21 cellular contexts compared by ENCODE assay signal in the genomic region with DNA sequence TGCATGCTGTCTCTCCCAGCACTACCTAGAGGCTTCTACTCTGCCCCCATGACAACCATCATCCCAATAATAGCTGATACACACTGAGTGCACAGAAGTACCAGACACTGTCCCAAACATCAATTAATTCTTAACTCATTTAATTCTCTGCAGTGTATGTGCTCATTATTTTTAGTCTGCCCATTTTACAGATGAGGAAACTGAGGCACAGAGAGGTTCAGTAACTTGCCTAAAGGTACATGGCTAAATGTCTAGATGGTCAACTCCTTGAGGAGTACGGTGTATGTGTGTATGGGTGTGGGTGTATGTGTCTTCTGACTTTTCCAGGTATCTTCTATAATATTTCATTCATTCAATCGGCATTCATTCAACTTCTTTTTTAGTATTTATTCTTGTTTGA.
DNase-seq lines count a peak whose midpoint lies in the region; ATAC-seq, FAIRE-seq and TF ChIP-seq lines count a peak whose summit lies in the region.
"Had no signal": no experiment of that assay in that cellular context is flagged by ENCODE, and none has a peak within 500 bp of the region (broad histone marks: within the 10 kb centered on the region; RNA-seq: fewer than 3 reads in every experiment).

No MANE protein-coding gene starts in this region.

- ATAC-seq in HepG2 (no peak), right lobe of liver (no peak), K562 (no peak)
- ATAC-seq: CD8-positive, alpha-beta T cell had no signal

- H4K8ac ChIP-seq in mesenchymal stem cell (ENCODE audit: low read length), result no peak overlapping the region

- H3K27ac ChIP-seq in HepG2 (ENCODE audit: extremely low read length, insufficient read depth, low read length) (no peak overlapping the region), right lobe of liver (no peak overlapping the region), K562 (ENCODE audit: extremely low read depth, low read depth, low read length) (no peak overlapping the region), mesenchymal stem cell (ENCODE audit: low read length, poor library complexity, severe bottlenecking) (no peak overlapping the region), esophagus muscularis mucosa (replicated peaks in 1 of 4) (no peak overlapping the region)
- H3K27ac ChIP-seq: 22Rv1, BLaER1, C4-2B had no signal

- intact Hi-C loops in HepG2 (cut with micrococcal nuclease; ENCODE audit: unreplicated experiment), result no loop called here
- intact Hi-C loops in right lobe of liver (cut with DNase I), result no loop called here
- intact Hi-C loops in K562 (cut with micrococcal nuclease), result no loop called here
- intact Hi-C loops in esophagus muscularis mucosa (cut with DNase I), result no loop called here

- in situ Hi-C loops in HepG2 (cut with HindIII; ENCODE audit: extremely low pct_ligation_motif_present, low pct_unique_long_range_greater_than_20kb) (loop anchor here (25.0 kb wide), 2 partner anchors 766 to 1066 kb away; no protein-coding TSS in a partner anchor), K562 (cut with MboI) (no loop called here)

- POLR2A ChIA-PET in HepG2 (lab: Yijun Ruan, JAX) (interaction anchor here (1.8 kb wide), 1 partner anchor 408 kb away, joined by 5 read pairs; a partner anchor contains a TSS), K562 (lab: Yijun Ruan, JAX) (no interaction called here)

- peaks cover 60% of the 10 kb centered on the region for H3K4me1 ChIP-seq in HepG2 (ENCODE audit: insufficient read depth, low read length)
- H3K4me1 ChIP-seq in right lobe of liver, result no peaks in the 10 kb centered on the region
- H3K4me1 ChIP-seq in K562 (replicated peaks in 1 of 2; ENCODE audit: control insufficient read depth in 2 of 2, insufficient read depth in 2 of 2, low read length in 2 of 2), result no peaks in the 10 kb centered on the region
- peaks cover 9% of the 10 kb centered on the region for H3K4me1 ChIP-seq in mesenchymal stem cell (ENCODE audit: control insufficient read depth, insufficient read depth, low read depth, low read length)
- no peaks in the 10 kb centered on the region for H3K4me1 ChIP-seq in esophagus muscularis mucosa

- H4K20me1 ChIP-seq in HepG2 (ENCODE audit: insufficient read depth, low read length), result no peaks in the 10 kb centered on the region; the same call in 1 of the 2 replicates
- no peaks in the 10 kb centered on the region for H4K20me1 ChIP-seq in K562 (replicated peaks; ENCODE audit: control insufficient read depth, insufficient read depth, low read length)
- H4K20me1 ChIP-seq: BLaER1 had no signal

- H3K4me2 ChIP-seq in HepG2 (ENCODE audit: low read depth, low read length), result no peak overlapping the region
- no peak overlapping the region for H3K4me2 ChIP-seq in K562 (ENCODE audit: insufficient read depth, low read length)
- no peak overlapping the region for H3K4me2 ChIP-seq in mesenchymal stem cell (ENCODE audit: low read length, poor library complexity, severe bottlenecking)
- H3K4me2 ChIP-seq: BLaER1, GM23338 had no signal

- no peak overlapping the region for H3K18ac ChIP-seq in mesenchymal stem cell (ENCODE audit: low read depth in 1 of 2, low read length in 2 of 2)

- TF ChIP-seq POLR2A in HepG2 (IDR thresholded peaks at IDR 0.05; ENCODE audit: insufficient read depth in 1 of 2, low read depth in 2 of 2, low read length in 2 of 2) (no peak), right lobe of liver (IDR thresholded peaks at IDR 0.05) (no peak), K562 (conservative IDR thresholded peaks at IDR 0.05) (no peak), esophagus muscularis mucosa (IDR thresholded peaks at IDR 0.05; ENCODE audit: low read depth) (no peak)

- H3K23ac ChIP-seq in mesenchymal stem cell (ENCODE audit: low read length in 2 of 2), result no peak overlapping the region

- H2AK5ac ChIP-seq in mesenchymal stem cell (ENCODE audit: low read length, severe bottlenecking), result no peak overlapping the region

- no peak for TF ChIP-seq CTCF in HepG2 (CRISPR knock-in tag; IDR thresholded peaks at IDR 0.05)
- TF ChIP-seq CTCF in right lobe of liver (IDR thresholded peaks at IDR 0.05), result no peak
- no peak for TF ChIP-seq CTCF in K562 (IDR thresholded peaks at IDR 0.05 in 2 of 3, conservative IDR thresholded peaks at IDR 0.05 in 1 of 3; ENCODE audit: insufficient read depth in 2 of 3, low read depth in 1 of 3, low read length in 3 of 3)
- TF ChIP-seq CTCF in esophagus muscularis mucosa (IDR thresholded peaks at IDR 0.05), result no peak

- no peak for TF ChIP-seq RAD21 in HepG2 (CRISPR knock-in tag; IDR thresholded peaks at IDR 0.05)
- TF ChIP-seq RAD21 in K562 (CRISPR knock-in tag; conservative IDR thresholded peaks at IDR 0.05 in 1 of 2, IDR thresholded peaks at IDR 0.05 in 1 of 2), result no peak

- H2AFZ ChIP-seq in HepG2 (ENCODE audit: low read length) (no peak overlapping the region), K562 (ENCODE audit: low read depth, low read length) (no peak overlapping the region), mesenchymal stem cell (ENCODE audit: low read depth, low read length) (no peak overlapping the region)
- H2AFZ ChIP-seq: GM23338 had no signal

- DNase-seq in HepG2 (ENCODE audit: low spot score), result no peak
- DNase-seq in right lobe of liver, result no peak
- no peak for DNase-seq in K562 (ENCODE audit: extremely low read depth in 1 of 4, low spot score in 3 of 4)
- no peak for DNase-seq in mesenchymal stem cell
- no peak for DNase-seq in urothelium cell line (ENCODE audit: low spot score)
- DNase-seq in NCI-H345 (lab: John Stamatoyannopoulos, UW), result no peak
- DNase-seq in cortex of kidney (lab: John Stamatoyannopoulos, UW), result no peak
- DNase-seq in esophagus muscularis mucosa (ENCODE audit: extremely low spot score), result no peak
- DNase-seq: CD4-positive, CD25-positive, alpha-beta regulatory T cell; CD8-positive, alpha-beta T cell; DMS 273 treated with DMSO at 0.1 percent for 48 hours; EL; GDM1; H9 had no signal

- H3K4me3 ChIP-seq in HepG2 (replicated peaks in 1 of 3; ENCODE audit: insufficient read depth in 1 of 3, low read depth in 2 of 3, low read length in 3 of 3) (no peak overlapping the region), right lobe of liver (no peak overlapping the region), K562 (no peak overlapping the region), mesenchymal stem cell (ENCODE audit: insufficient read depth in 1 of 2, low read depth in 1 of 2, low read length in 2 of 2) (no peak overlapping the region), esophagus muscularis mucosa (no peak overlapping the region)
- H3K4me3 ChIP-seq: BLaER1, GM23338 had no signal

- H3K36me3 ChIP-seq in HepG2 (replicated peaks in 1 of 2; ENCODE audit: control insufficient read depth in 1 of 2, insufficient read depth in 2 of 2, low read length in 2 of 2), result no peaks in the 10 kb centered on the region
- no peaks in the 10 kb centered on the region for H3K36me3 ChIP-seq in right lobe of liver
- no peaks in the 10 kb centered on the region for H3K36me3 ChIP-seq in K562 (ENCODE audit: control insufficient read depth, insufficient read depth, low read length)
- H3K36me3 ChIP-seq in mesenchymal stem cell (ENCODE audit: control insufficient read depth in 1 of 2, insufficient read depth in 2 of 2, low read depth in 1 of 2, low read length in 2 of 2), result no peaks in the 10 kb centered on the region
- H3K36me3 ChIP-seq in esophagus muscularis mucosa, result no peaks in the 10 kb centered on the region
- H3K36me3 ChIP-seq: BLaER1 had no signal

- TF ChIP-seq EP300 in HepG2 (IDR thresholded peaks at IDR 0.05; ENCODE audit: low read depth in 2 of 2, low read length in 2 of 2) (no peak), HepG2 (CRISPR knock-in tag; IDR thresholded peaks at IDR 0.05; ENCODE audit: borderline replicate concordance) (no peak), K562 (IDR thresholded peaks at IDR 0.05; ENCODE audit: low read length) (no peak), esophagus muscularis mucosa (IDR thresholded peaks at IDR 0.05) (no peak)

- H3K9me3 ChIP-seq in HepG2 (ENCODE audit: low read length) (no peaks in the 10 kb centered on the region), right lobe of liver (no peaks in the 10 kb centered on the region), K562 (replicated peaks; ENCODE audit: control insufficient read depth, insufficient read depth, low read depth, low read length) (no peaks in the 10 kb centered on the region), mesenchymal stem cell (ENCODE audit: control insufficient read depth, low read length) (no peaks in the 10 kb centered on the region), esophagus muscularis mucosa (peaks cover 0 to 1% (median 0%) of the 10 kb centered on the region in 4 donors)
- H3K9me3 ChIP-seq: BLaER1 had no signal

- no peaks in the 10 kb centered on the region for H3K9me1 ChIP-seq in K562 (ENCODE audit: control insufficient read depth, insufficient read depth, low read length)

- no peak for FAIRE-seq in HepG2 (lab: Jason Lieb, UNC)
- no peak for FAIRE-seq in K562 (lab: Jason Lieb, UNC)
- FAIRE-seq in urothelium cell line (lab: Jason Lieb, UNC), result peak; percentile 40
- FAIRE-seq: A204.1, D721Med, GM12891 had no signal

- peak overlapping the region in 1 of 2 experiments; percentile 72 for H3K14ac ChIP-seq in mesenchymal stem cell (ENCODE audit: low read length in 2 of 2)

- H3K27me3 ChIP-seq in HepG2 (ENCODE audit: control insufficient read depth in 1 of 2, insufficient read depth in 2 of 2, low read length in 2 of 2) (no peaks in the 10 kb centered on the region), right lobe of liver (no peaks in the 10 kb centered on the region), K562 (ENCODE audit: control insufficient read depth in 2 of 2, insufficient read depth in 2 of 2, low read length in 2 of 2) (no peaks in the 10 kb centered on the region; a peak in 1 of 5 replicates), mesenchymal stem cell (ENCODE audit: control insufficient read depth in 1 of 2, insufficient read depth in 1 of 2, low read length in 2 of 2) (no peaks in the 10 kb centered on the region), esophagus muscularis mucosa (no peaks in the 10 kb centered on the region)
- H3K27me3 ChIP-seq: BLaER1 had no signal

- no peak overlapping the region for H2BK12ac ChIP-seq in mesenchymal stem cell (ENCODE audit: low read length in 2 of 2)

- H2BK120ac ChIP-seq in mesenchymal stem cell (ENCODE audit: low read depth, low read length), result no peak overlapping the region

- H3K79me1 ChIP-seq in mesenchymal stem cell (replicated peaks; ENCODE audit: low read length, poor library complexity, severe bottlenecking), result peaks cover 21% of the 10 kb centered on the region

- no peak overlapping the region for H2BK5ac ChIP-seq in mesenchymal stem cell (ENCODE audit: low read depth, low read length, poor library complexity, severe bottlenecking)

- BruUV-seq in HepG2 (replicated peaks; lab: Mats Ljungman, UMichigan) (no TSS peak), K562 (replicated peaks; lab: Mats Ljungman, UMichigan) (no TSS peak)

- CTCF ChIA-PET in HepG2 (lab: Yijun Ruan, JAX; ENCODE audit: low intra/inter-chr PET ratio, low total read pairs) (no interaction called here), K562 (lab: Yijun Ruan, JAX; ENCODE audit: low intra/inter-chr PET ratio) (no interaction called here)

- no peak overlapping the region for H3K4ac ChIP-seq in mesenchymal stem cell (ENCODE audit: low read depth in 1 of 2, low read length in 2 of 2)

- whole genome bisulfite sequencing in HepG2 (ENCODE audit: low lambda C conversion rate), result 97% methylated on average over 2 of the region's 2 CpGs
- 61% methylated on average over 2 of the region's 2 CpGs for WGBS in right lobe of liver (ENCODE audit: insufficient coverage, low coverage, low lambda C conversion rate, missing lambda C conversion rate)
- WGBS in K562 (ENCODE audit: insufficient coverage, low coverage, missing lambda C conversion rate), result 2% methylated on average over 2 of the region's 2 CpGs
- WGBS in mesenchymal stem cell, result no CpG with 5 or more reads among the region's 2 CpGs
- whole genome bisulfite sequencing in esophagus muscularis mucosa, result 98% methylated on average over 2 of the region's 2 CpGs

- H2BK15ac ChIP-seq in mesenchymal stem cell (ENCODE audit: low read depth, poor library complexity, severe bottlenecking), result peak overlapping the region; percentile 9

- H3K9ac ChIP-seq in HepG2 (ENCODE audit: insufficient read depth, low read depth, low read length), result no peak overlapping the region
- no peak overlapping the region for H3K9ac ChIP-seq in K562 (ENCODE audit: insufficient read depth in 1 of 2, low read depth in 2 of 2, low read length in 2 of 2)
- H3K9ac ChIP-seq in mesenchymal stem cell (ENCODE audit: low read length), result no peak overlapping the region
- H3K9ac ChIP-seq: BLaER1 had no signal

- H3K79me2 ChIP-seq in HepG2 (ENCODE audit: insufficient read depth, low read length) (peaks cover 85% of the 10 kb centered on the region), K562 (ENCODE audit: control insufficient read depth, insufficient read depth, low read length) (no peaks in the 10 kb centered on the region)

- no peak overlapping the region for H4K91ac ChIP-seq in mesenchymal stem cell (ENCODE audit: low read length)
